Comparison of ENCODE assay signal across 20 cellular contexts in genomic region chr3:65532164-65532563, GRCh38.
A peak's percentile ranks its signal among the peaks of the same experiment; 100 is the strongest.
DNase-seq lines count a peak whose midpoint lies in the region; ATAC-seq and TF ChIP-seq lines count a peak whose summit lies in the region.
"Had no signal": no experiment of that assay in that cellular context is flagged by ENCODE, and none has a peak within 500 bp of the region (broad histone marks: within the 10 kb centered on the region; RNA-seq: fewer than 3 reads in every experiment).

No MANE protein-coding gene starts in this region.

- no peaks in the 10 kb centered on the region for H3F3A ChIP-seq in neural progenitor cell (ENCODE audit: low read depth)

- H3K4ac ChIP-seq in IMR-90 (ENCODE audit: low read depth, low read length): no peak overlapping the region

- in situ Hi-C loops in IMR-90 (cut with MboI; ENCODE audit: low sequenced_read_pairs): no loop called here

- BruUV-seq in IMR-90 (replicated peaks; lab: Mats Ljungman, UMichigan): no TSS peak

- no peaks in the 10 kb centered on the region for H3K9me3 ChIP-seq in IMR-90 (ENCODE audit: control insufficient read depth, insufficient read depth, low read length)
- no peaks in the 10 kb centered on the region for H3K9me3 ChIP-seq in endodermal cell (ENCODE audit: control insufficient read depth, low read length)
- H3K9me3 ChIP-seq in neural progenitor cell (ENCODE audit: low read depth): no peaks in the 10 kb centered on the region
- H3K9me3 ChIP-seq: Peyer's patch, SJCRH30 had no signal

- H4K5ac ChIP-seq in IMR-90 (ENCODE audit: low read depth, low read length): no peak overlapping the region

- TF ChIP-seq CTCF in IMR-90 (conservative IDR thresholded peaks at IDR 0.05; ENCODE audit: low read depth, low read length): no peak
- no peak for TF ChIP-seq CTCF in endodermal cell (conservative IDR thresholded peaks at IDR 0.05)
- TF ChIP-seq CTCF in neural progenitor cell (IDR thresholded peaks at IDR 0.05): no peak

- H3K36me3 ChIP-seq in IMR-90 (ENCODE audit: control insufficient read depth, insufficient read depth, low read length) (no peaks in the 10 kb centered on the region), endodermal cell (ENCODE audit: control insufficient read depth, insufficient read depth, low read length) (no peaks in the 10 kb centered on the region), neural progenitor cell (no peaks in the 10 kb centered on the region)
- H3K36me3 ChIP-seq: Peyer's patch, SJCRH30 had no signal

- no peak overlapping the region for H2BK20ac ChIP-seq in IMR-90 (ENCODE audit: low read depth, low read length)

- H3K27me3 ChIP-seq in IMR-90 (ENCODE audit: control insufficient read depth, insufficient read depth, low read length) (no peaks in the 10 kb centered on the region), endodermal cell (ENCODE audit: control insufficient read depth, insufficient read depth, low read length, poor library complexity, severe bottlenecking) (no peaks in the 10 kb centered on the region), neural progenitor cell (no peaks in the 10 kb centered on the region)
- H3K27me3 ChIP-seq: Peyer's patch, SJCRH30 had no signal

- no peak overlapping the region for H3K18ac ChIP-seq in IMR-90 (ENCODE audit: low read depth, low read length)

- H3K27ac ChIP-seq in IMR-90 (ENCODE audit: insufficient read depth, low read length) (no peak overlapping the region), endodermal cell (ENCODE audit: low read depth, low read length) (peak overlapping the region; percentile 67), neural progenitor cell (no peak overlapping the region)
- H3K27ac ChIP-seq: Peyer's patch, SJCRH30 had no signal

- H3K14ac ChIP-seq in IMR-90 (replicated peaks; ENCODE audit: low read depth, low read length): no peak overlapping the region; the same call in 1 of the 2 replicates

- H3K4me1 Mint-ChIP-seq in endodermal cell (no peaks in the 10 kb centered on the region), neural progenitor cell (peaks cover 21% of the 10 kb centered on the region)
- H3K4me1 Mint-ChIP-seq: CD4-positive, alpha-beta memory T cell; IgD-negative memory B cell had no signal

- 0 out of 2 replicates have a peak overlapping the region, but pooled peaks have one; percentile 10 for H3K23ac ChIP-seq in IMR-90 (ENCODE audit: low read depth, low read length)

- H2AFZ ChIP-seq in IMR-90 (replicated peaks; ENCODE audit: low read length, poor library complexity): no peak overlapping the region
- no peak overlapping the region for H2AFZ ChIP-seq in neural progenitor cell (replicated peaks)

- peaks cover 19 to 31% of the 10 kb centered on the region in 2 experiments for H3K79me1 ChIP-seq in IMR-90 (ENCODE audit: low read depth in 1 of 2, low read length in 2 of 2)

- H2BK120ac ChIP-seq in IMR-90 (ENCODE audit: low read depth, low read length): no peak overlapping the region

- H3K27me3 Mint-ChIP-seq in endodermal cell (ENCODE audit: insufficient read depth): no peaks in the 10 kb centered on the region
- no peaks in the 10 kb centered on the region for H3K27me3 Mint-ChIP-seq in neural progenitor cell (ENCODE audit: insufficient read depth, low read depth)
- H3K27me3 Mint-ChIP-seq: CD4-positive, alpha-beta memory T cell; IgD-negative memory B cell had no signal

- H3K9me3 Mint-ChIP-seq in endodermal cell (no peaks in the 10 kb centered on the region), neural progenitor cell (no peaks in the 10 kb centered on the region)

- H3K27ac Mint-ChIP-seq in endodermal cell: no peak overlapping the region
- H3K27ac Mint-ChIP-seq in neural progenitor cell: peak overlapping the region; percentile 18
- H3K27ac Mint-ChIP-seq: CD4-positive, alpha-beta memory T cell; IgD-negative memory B cell had no signal

- no peak for ATAC-seq in IMR-90 (ENCODE audit: low read depth)
- ATAC-seq in HG02885 (IDR thresholded peaks at IDR 0.05; ENCODE audit: poor library complexity, unreplicated experiment): no peak
- ATAC-seq in GM21367 (IDR thresholded peaks at IDR 0.05; ENCODE audit: unreplicated experiment): no peak
- ATAC-seq: HCT116 had no signal

- H3K4me2 ChIP-seq in IMR-90 (ENCODE audit: low read depth, low read length) (no peak overlapping the region), neural progenitor cell (no peak overlapping the region)

- H2AK9ac ChIP-seq in IMR-90 (replicated peaks; ENCODE audit: low read depth, low read length, poor library complexity): no peak overlapping the region

- no peak for TF ChIP-seq RAD21 in IMR-90 (IDR thresholded peaks at IDR 0.05; ENCODE audit: low read length)

- H2AK5ac ChIP-seq in IMR-90 (ENCODE audit: low read depth, low read length): no peak overlapping the region

- no peak overlapping the region for H3K4me3 ChIP-seq in IMR-90 (ENCODE audit: insufficient read depth, low read depth, low read length)
- H3K4me3 ChIP-seq in endodermal cell (ENCODE audit: low read length): no peak overlapping the region
- H3K4me3 ChIP-seq in neural progenitor cell: no peak overlapping the region
- H3K4me3 ChIP-seq: Peyer's patch, SJCRH30 had no signal

- peaks cover 80% of the 10 kb centered on the region for H3K79me2 ChIP-seq in neural progenitor cell (ENCODE audit: low read depth)

- H4K8ac ChIP-seq in IMR-90 (ENCODE audit: low read depth in 2 of 2, low read length in 2 of 2): no peak overlapping the region

- POLR2A ChIA-PET in IMR-90 (lab: Charles Lee; ENCODE audit: unreplicated experiment): no interaction called here

- CTCF ChIA-PET in IMR-90 (lab: Yijun Ruan, JAX): no interaction called here

- H2BK15ac ChIP-seq in IMR-90 (ENCODE audit: low read depth, low read length): no peak overlapping the region

- intact Hi-C loops in IMR-90 (cut with micrococcal nuclease): no loop called here

- H3K4me3 Mint-ChIP-seq in endodermal cell (no peak overlapping the region), neural progenitor cell (no peak overlapping the region)
- H3K4me3 Mint-ChIP-seq: CD4-positive, alpha-beta memory T cell; IgD-negative memory B cell had no signal

- no peak for DNase-seq in IMR-90
- DNase-seq in endodermal cell: no peak
- no peak for DNase-seq in neural progenitor cell (ENCODE audit: low spot score)
- DNase-seq in superior temporal gyrus (ENCODE audit: extremely low spot score): peak; percentile 33
- DNase-seq in stimulated activated CD4-positive, alpha-beta T cell treated with anti-CD3 and anti-CD28 coated beads, Interleukin-2, amount 100 ng/mL, for 24 hours: no peak
- DNase-seq: CD4-positive, alpha-beta memory T cell; DMS53; GDM1; Karpas-422; MV-4-11; NCI-H1105 treated with DMSO at 0.1 percent for 48 hours; NCI-H2029 treated with DMSO at 0.1 percent for 48 hours; NCI-H524 treated with DMSO at 0.1 percent for 48 hours; NCI-H82; Peyer's patch had no signal

- no peak overlapping the region for H3K56ac ChIP-seq in IMR-90 (ENCODE audit: extremely low read depth, insufficient read depth, low read length)

- H4K20me1 ChIP-seq in IMR-90 (ENCODE audit: insufficient read depth, low read length) (no peaks in the 10 kb centered on the region), neural progenitor cell (ENCODE audit: low read depth) (peaks cover 17% of the 10 kb centered on the region)

- TF ChIP-seq POLR2A in IMR-90 (IDR thresholded peaks at IDR 0.05; ENCODE audit: low read depth, low read length): no peak

- H2BK5ac ChIP-seq in IMR-90 (ENCODE audit: low read depth, low read length, poor library complexity, severe bottlenecking): no peak overlapping the region

- H3K36me3 Mint-ChIP-seq in endodermal cell (ENCODE audit: low read depth) (no peaks in the 10 kb centered on the region), neural progenitor cell (peaks cover 6% of the 10 kb centered on the region)
- H3K36me3 Mint-ChIP-seq: CD4-positive, alpha-beta memory T cell had no signal

- H4K91ac ChIP-seq in IMR-90 (ENCODE audit: insufficient read depth, low read depth, low read length): no peak overlapping the region

- H3K9ac ChIP-seq in IMR-90 (ENCODE audit: low read depth, low read length) (no peak overlapping the region), endodermal cell (ENCODE audit: extremely low read depth, low read length, poor library complexity, severe bottlenecking) (no peak overlapping the region), neural progenitor cell (no peak overlapping the region)

- H3K9me1 ChIP-seq in IMR-90 (ENCODE audit: insufficient read depth, low read length): no peaks in the 10 kb centered on the region

- no CpG with 5 or more reads among the region's 5 CpGs for WGBS in IMR-90 (ENCODE audit: extremely low coverage in 2 of 2, insufficient read length in 1 of 2), 2 experiments
- WGBS in endodermal cell (ENCODE audit: insufficient coverage in 1 of 2, insufficient read length in 1 of 2), 2 experiments: 86 to 92% methylated on average over 4 to 5 of the region's 5 CpGs

- H3K4me1 ChIP-seq in IMR-90 (ENCODE audit: control insufficient read depth, insufficient read depth, low read length) (0 out of 2 replicates have a peak, but pooled peaks cover 2% of the 10 kb centered on the region), endodermal cell (ENCODE audit: control insufficient read depth, insufficient read depth, low read length) (peaks cover 2% of the 10 kb centered on the region), neural progenitor cell (peaks cover 29% of the 10 kb centered on the region)
- H3K4me1 ChIP-seq: Peyer's patch, SJCRH30 had no signal

- dilution Hi-C loops in IMR-90 (cut with HindIII; ENCODE audit: low sequenced_read_pairs, unreplicated experiment): no loop called here

TF ChIP-seq in IMR-90, 13 proteins besides CTCF, POLR2A, EP300 and RAD21 (continues in another document):
- no peak for TF ChIP-seq MAFK (IDR thresholded peaks at IDR 0.05; ENCODE audit: low read depth, low read length)
- TF ChIP-seq CHD1 (IDR thresholded peaks at IDR 0.05; ENCODE audit: low read depth, low read length): no peak
- TF ChIP-seq CEBPB (IDR thresholded peaks at IDR 0.05; ENCODE audit: low read depth, low read length): no peak
- TF ChIP-seq FOS (IDR thresholded peaks at IDR 0.05; ENCODE audit: low read depth, low read length): no peak
- no peak for TF ChIP-seq ELK1 (IDR thresholded peaks at IDR 0.05; ENCODE audit: borderline replicate concordance, low read depth, low read length)
